ENCODE assay signal across 19 cellular contexts in genomic region chr22:31550871-31551370, GRCh38.
"Had no signal": no experiment of that assay in that cellular context is flagged by ENCODE, and none has a peak within 500 bp of the region (broad histone marks: within the 10 kb centered on the region; RNA-seq: fewer than 3 reads in every experiment).

No MANE protein-coding gene starts in this region.

- H3K9me3 Mint-ChIP-seq: immature natural killer cell, naive B cell had no signal

- H3K4me3 Mint-ChIP-seq: immature natural killer cell, naive B cell had no signal

- H3K27ac ChIP-seq: prostate gland, right atrium auricular region, suprapubic skin, transverse colon had no signal

- H3K4me3 ChIP-seq: mucosa of descending colon, prostate gland, right atrium auricular region, suprapubic skin, transverse colon had no signal

- H3K4me1 ChIP-seq: prostate gland, right atrium auricular region, suprapubic skin, transverse colon had no signal

- H3K36me3 ChIP-seq: prostate gland had no signal

- H3K27me3 Mint-ChIP-seq: naive B cell had no signal

- DNase-seq: activated CD8-positive, alpha-beta memory T cell treated with anti-CD3 and anti-CD28 coated beads, Interleukin-2, amount 50 U/mL, for 4 hours; activated naive CD4-positive, alpha-beta T cell treated with anti-CD3 and anti-CD28 coated beads, Interleukin-2, amount 50 U/mL, for 16 hours; amygdala; dermis blood vessel endothelial cell; effector memory CD4-positive, alpha-beta T cell; immature natural killer cell; kidney glomerular epithelial cell; left ventricle myocardium superior; mucosa of descending colon; naive B cell; SK-N-SH; stimulated activated CD4-positive, alpha-beta T cell treated with anti-CD3 and anti-CD28 coated beads, Interleukin-12 subunit alpha, Interleukin-12 subunit beta, amount 100 ng/mL, for 4 hours; stimulated activated CD4-positive, alpha-beta T cell treated with anti-CD3 and anti-CD28 coated beads, Interleukin-1b, Interleukin-23, amount 100 ng/mL, for 48 hours; stimulated activated naive CD8-positive, alpha-beta T cell treated with anti-CD3 and anti-CD28 coated beads, Interleukin-15, Interleukin-2, amounts not matched to agents 100 U/mL and 50 U/mL, for 24 hours; T1000; transverse colon had no signal

- H3K27me3 ChIP-seq: right atrium auricular region, suprapubic skin, transverse colon had no signal

- H3K9me3 ChIP-seq: mucosa of descending colon, prostate gland, right atrium auricular region, SK-N-SH, suprapubic skin, transverse colon had no signal

- ATAC-seq: left ventricle myocardium superior; mucosa of descending colon; stimulated activated naive CD8-positive, alpha-beta T cell treated with anti-CD3 and anti-CD28 coated beads, Interleukin-15, Interleukin-2, amounts not matched to agents 100 U/mL and 50 U/mL, for 24 hours had no signal
